In the genomic region with DNA sequence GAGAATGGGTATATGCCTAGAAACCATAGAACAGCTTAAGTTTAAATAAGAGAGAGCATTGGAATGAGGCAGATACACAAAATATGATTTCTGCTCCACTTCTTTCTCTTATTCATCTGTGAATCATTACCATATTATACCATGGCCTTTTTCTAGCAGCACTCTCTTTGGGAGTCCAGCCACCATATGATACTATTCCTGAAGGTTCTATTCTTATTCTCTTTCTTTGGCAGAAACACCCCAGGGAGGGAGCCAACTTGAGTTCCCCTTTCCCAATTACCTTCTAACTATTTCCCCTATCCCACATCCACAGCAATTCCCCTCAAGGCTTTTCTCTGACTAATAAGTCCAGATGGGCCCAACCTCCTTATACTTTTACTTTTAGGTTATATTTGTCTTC, we compare ENCODE assay signal across 19 cellular contexts. TPM values are rescaled to one million over a fixed set of nuclear protein-coding genes. Genes with fewer than 3 reads are reported as not detected.
DNase-seq lines count a peak whose midpoint lies in the region; ATAC-seq and TF ChIP-seq lines count a peak whose summit lies in the region.
"Had no signal": no experiment of that assay in that cellular context is flagged by ENCODE, and none has a peak within 500 bp of the region (broad histone marks: within the 10 kb centered on the region; RNA-seq: fewer than 3 reads in every experiment).

No MANE protein-coding gene starts in this region.

- no peak overlapping the region for H3K14ac ChIP-seq in IMR-90 (replicated peaks; ENCODE audit: low read depth, low read length)

- no peak overlapping the region for H2BK15ac ChIP-seq in IMR-90 (ENCODE audit: low read depth, low read length)

- peaks cover 7% of the 10 kb centered on the region for H3K9me3 Mint-ChIP-seq in activated naive CD4-positive, alpha-beta T cell treated with anti-CD3 and anti-CD28 coated beads for 36 hours

- no peak for TF ChIP-seq POLR2A in IMR-90 (IDR thresholded peaks at IDR 0.05; ENCODE audit: low read depth, low read length)

- no peak overlapping the region for H2BK120ac ChIP-seq in IMR-90 (ENCODE audit: low read depth, low read length)

- no peak for DNase-seq in left ventricle myocardium superior
- DNase-seq in cardiac septum (ENCODE audit: low spot score) = no peak
- DNase-seq in IMR-90 = peak; percentile 15
- peak; percentile 18 for DNase-seq in dedifferentiated amniotic fluid mesenchymal stem cell (ENCODE audit: extremely low spot score)
- DNase-seq in psoas muscle = no peak
- no peak for DNase-seq in D341Med (ENCODE audit: low spot score)
- no peak for DNase-seq in activated naive CD4-positive, alpha-beta T cell treated with anti-CD3 and anti-CD28 coated beads for 36 hours
- no peak for DNase-seq in AG08395 (ENCODE audit: low spot score)
- DNase-seq: AML-193, DMS 273 treated with DMSO at 0.1 percent for 48 hours, KBM-7, MV-4-11, NCI-H1417, NCI-H187, NCI-H2227 treated with DMSO at 0.1 percent for 48 hours, NCI-H510A treated with DMSO at 0.1 percent for 48 hours, PC-9 had no signal

- H3K56ac ChIP-seq in IMR-90 (ENCODE audit: extremely low read depth, insufficient read depth, low read length) = no peak overlapping the region

- H3K27ac ChIP-seq in IMR-90 (ENCODE audit: insufficient read depth, low read length) (no peak overlapping the region), psoas muscle (no peak overlapping the region)
- H3K27ac ChIP-seq: C4-2B, PC-9, SJSA1 had no signal

- no peak overlapping the region for H2BK20ac ChIP-seq in IMR-90 (ENCODE audit: low read depth, low read length)

- BruUV-seq in IMR-90 (replicated peaks; lab: Mats Ljungman, UMichigan) = no TSS peak

- 0 out of 2 replicates have a peak, but pooled peaks cover 7% of the 10 kb centered on the region for H4K20me1 ChIP-seq in IMR-90 (ENCODE audit: insufficient read depth, low read length)

- H3K27me3 ChIP-seq in IMR-90 (ENCODE audit: control insufficient read depth, insufficient read depth, low read length) (no peaks in the 10 kb centered on the region), psoas muscle (ENCODE audit: insufficient read depth in 3 of 3, low read length in 2 of 3) (no peaks in the 10 kb centered on the region)
- H3K27me3 ChIP-seq: SJSA1 had no signal

- POLR2A ChIA-PET in IMR-90 (lab: Charles Lee; ENCODE audit: unreplicated experiment) = no interaction called here

- H3K27ac Mint-ChIP-seq in activated naive CD4-positive, alpha-beta T cell treated with anti-CD3 and anti-CD28 coated beads for 36 hours = no peak overlapping the region

- TF ChIP-seq CTCF in IMR-90 (conservative IDR thresholded peaks at IDR 0.05; ENCODE audit: low read depth, low read length) = no peak
- no peak for TF ChIP-seq CTCF in psoas muscle (IDR thresholded peaks at IDR 0.05)

- 0 out of 2 replicates have a peak, but pooled peaks cover 4% of the 10 kb centered on the region for H3K9me1 ChIP-seq in IMR-90 (ENCODE audit: insufficient read depth, low read length)

- H3K4me3 Mint-ChIP-seq in activated naive CD4-positive, alpha-beta T cell treated with anti-CD3 and anti-CD28 coated beads for 36 hours = no peak overlapping the region

- H3K23ac ChIP-seq in IMR-90 (ENCODE audit: low read depth, low read length) = no peak overlapping the region

- H3K4me2 ChIP-seq in IMR-90 (ENCODE audit: low read depth, low read length) = no peak overlapping the region
- H3K4me2 ChIP-seq: PC-9 had no signal

- no peaks in the 10 kb centered on the region for H3K9me3 ChIP-seq in IMR-90 (ENCODE audit: control insufficient read depth, insufficient read depth, low read length)
- H3K9me3 ChIP-seq in psoas muscle = no peaks in the 10 kb centered on the region
- H3K9me3 ChIP-seq: SJSA1 had no signal

- ATAC-seq in left ventricle myocardium superior (peak; percentile 74), IMR-90 (ENCODE audit: low read depth) (peak; percentile 64; the same call in 1 of the 2 replicates), psoas muscle (peak; percentile 36 to 79 (median 52))

- peaks cover 7 to 13% of the 10 kb centered on the region in 2 experiments for H3K79me1 ChIP-seq in IMR-90 (ENCODE audit: low read depth in 1 of 2, low read length in 2 of 2)

- no peak overlapping the region for H4K91ac ChIP-seq in IMR-90 (ENCODE audit: insufficient read depth, low read depth, low read length)

- in situ Hi-C loops in IMR-90 (cut with MboI; ENCODE audit: low sequenced_read_pairs) = no loop called here

- H3K4me1 ChIP-seq in IMR-90 (ENCODE audit: control insufficient read depth, insufficient read depth, low read length) (no peaks in the 10 kb centered on the region), psoas muscle (peaks cover 19% of the 10 kb centered on the region)
- H3K4me1 ChIP-seq: SJSA1 had no signal

- H2BK5ac ChIP-seq in IMR-90 (ENCODE audit: low read depth, low read length, poor library complexity, severe bottlenecking) = no peak overlapping the region

- TF ChIP-seq RAD21 in IMR-90 (IDR thresholded peaks at IDR 0.05; ENCODE audit: low read length) = no peak

- CTCF ChIA-PET in IMR-90 (lab: Yijun Ruan, JAX) = no interaction called here
- CTCF ChIA-PET in activated naive CD4-positive, alpha-beta T cell treated with anti-CD3 and anti-CD28 coated beads for 36 hours (lab: Charles Lee) = no interaction called here

- no peak overlapping the region for H3K4me3 ChIP-seq in IMR-90 (ENCODE audit: insufficient read depth, low read depth, low read length)
- H3K4me3 ChIP-seq in psoas muscle = no peak overlapping the region
- H3K4me3 ChIP-seq: PC-9, SJSA1 had no signal

- peaks cover 22% of the 10 kb centered on the region for H3K4me1 Mint-ChIP-seq in activated naive CD4-positive, alpha-beta T cell treated with anti-CD3 and anti-CD28 coated beads for 36 hours (ENCODE audit: low read depth)

- H3K4ac ChIP-seq in IMR-90 (ENCODE audit: low read depth, low read length) = no peak overlapping the region

- H2AFZ ChIP-seq in IMR-90 (replicated peaks; ENCODE audit: low read length, poor library complexity) = no peak overlapping the region
- H2AFZ ChIP-seq: PC-9 had no signal

- no peak overlapping the region for H4K8ac ChIP-seq in IMR-90 (ENCODE audit: low read depth in 2 of 2, low read length in 2 of 2)

- no peaks in the 10 kb centered on the region for H3K27me3 Mint-ChIP-seq in activated naive CD4-positive, alpha-beta T cell treated with anti-CD3 and anti-CD28 coated beads for 36 hours (ENCODE audit: low read depth)

- H3K36me3 ChIP-seq in IMR-90 (ENCODE audit: control insufficient read depth, insufficient read depth, low read length) (no peaks in the 10 kb centered on the region), psoas muscle (ENCODE audit: insufficient read depth in 1 of 2, low read depth in 1 of 2) (no peaks in the 10 kb centered on the region)
- H3K36me3 ChIP-seq: SJSA1 had no signal

- intact Hi-C loops in left ventricle myocardium superior (cut with micrococcal nuclease) = no loop called here
- intact Hi-C loops in cardiac septum (cut with DNase I) = no loop called here
- intact Hi-C loops in IMR-90 (cut with micrococcal nuclease) = no loop called here
- intact Hi-C loops in psoas muscle (cut with DNase I) = no loop called here
- intact Hi-C loops in activated naive CD4-positive, alpha-beta T cell treated with anti-CD3 and anti-CD28 coated beads for 36 hours (cut with micrococcal nuclease) = no loop called here

- dilution Hi-C loops in IMR-90 (cut with HindIII; ENCODE audit: low sequenced_read_pairs, unreplicated experiment) = no loop called here

- peaks cover 7% of the 10 kb centered on the region for H3K36me3 Mint-ChIP-seq in activated naive CD4-positive, alpha-beta T cell treated with anti-CD3 and anti-CD28 coated beads for 36 hours (ENCODE audit: low read depth)

- no peak overlapping the region for H4K5ac ChIP-seq in IMR-90 (ENCODE audit: low read depth, low read length)

- no peak overlapping the region for H3K18ac ChIP-seq in IMR-90 (ENCODE audit: low read depth, low read length)

- H2AK5ac ChIP-seq in IMR-90 (ENCODE audit: low read depth, low read length) = no peak overlapping the region

- no peak overlapping the region for H2AK9ac ChIP-seq in IMR-90 (replicated peaks; ENCODE audit: low read depth, low read length, poor library complexity)

- H3K9ac ChIP-seq in IMR-90 (ENCODE audit: low read depth, low read length) = no peak overlapping the region

TF ChIP-seq in IMR-90, 13 proteins besides CTCF, POLR2A, EP300 and RAD21 (continues in another document):
- no peak for TF ChIP-seq NFE2L2 (IDR thresholded peaks at IDR 0.05; ENCODE audit: low read depth, low read length)
- no peak for TF ChIP-seq CHD1 (IDR thresholded peaks at IDR 0.05; ENCODE audit: low read depth, low read length)
- no peak for TF ChIP-seq FOS (IDR thresholded peaks at IDR 0.05; ENCODE audit: low read depth, low read length)
- TF ChIP-seq, protein P1, sequence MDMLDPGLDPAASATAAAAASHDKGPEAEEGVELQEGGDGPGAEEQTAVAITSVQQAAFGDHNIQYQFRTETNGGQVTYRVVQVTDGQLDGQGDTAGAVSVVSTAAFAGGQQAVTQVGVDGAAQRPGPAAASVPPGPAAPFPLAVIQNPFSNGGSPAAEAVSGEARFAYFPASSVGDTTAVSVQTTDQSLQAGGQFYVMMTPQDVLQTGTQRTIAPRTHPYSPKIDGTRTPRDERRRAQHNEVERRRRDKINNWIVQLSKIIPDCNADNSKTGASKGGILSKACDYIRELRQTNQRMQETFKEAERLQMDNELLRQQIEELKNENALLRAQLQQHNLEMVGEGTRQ (IDR thresholded peaks at IDR 0.05; ENCODE audit: low read depth, low read length) = no peak
- no peak for TF ChIP-seq CEBPB (IDR thresholded peaks at IDR 0.05; ENCODE audit: low read depth, low read length)
- no peak for TF ChIP-seq SMC3 (IDR thresholded peaks at IDR 0.05; ENCODE audit: low read depth, low read length)

RNA-seq across cellular contexts. Expression of a gene that starts 55.9 kb away (rescaled TPM):
- 36.1 TPM for total RNA-seq in left ventricle myocardium superior
- total RNA-seq in cardiac septum = 27.1 TPM
- 11.8 and 34.2 TPM in 2 replicates for total RNA-seq in IMR-90 (2012; rRNA removed)
- polyA plus RNA-seq in IMR-90 (2012; rRNA removed) = 24.7 and 27.2 TPM in 2 replicates
- polyA plus RNA-seq in IMR-90 (2012; cell fraction: cytosol; rRNA removed) = 5.5 and 5.7 TPM in 2 replicates
- polyA plus RNA-seq in IMR-90 (2012; cell fraction: nucleus; rRNA removed; ENCODE audit: low replicate concordance) = 1.1 and 8.6 TPM in 2 replicates
- total RNA-seq in psoas muscle = 10 to 100 TPM; 32.1 to 57.4 (median 41.3) TPM
- polyA plus RNA-seq in psoas muscle = 10 to 100 TPM; 71.1 to 87.2 (median 86.7) TPM
- 10 to 100 TPM; 35.6 to 38.5 TPM for total RNA-seq in activated naive CD4-positive, alpha-beta T cell treated with anti-CD3 and anti-CD28 coated beads for 36 hours

RNA-seq across cellular contexts. Expression of a gene that starts 56.0 kb away (rescaled TPM):
- total RNA-seq in left ventricle myocardium superior (5.2 TPM), cardiac septum (4.6 TPM), IMR-90 (2012; rRNA removed) (29.2 and 36.7 TPM in 2 replicates), psoas muscle (1 to 10 TPM; 2.9 to 5.1 (median 3.8) TPM)
- polyA plus RNA-seq in IMR-90 (2012; rRNA removed) (9.1 and 12.6 TPM in 2 replicates), psoas muscle (1 to 10 TPM; 4.7 to 7.6 (median 6.2) TPM)
- polyA plus RNA-seq in IMR-90 (2012; cell fraction: cytosol; rRNA removed) = 2.7 and 3.2 TPM in 2 replicates
- polyA plus RNA-seq in IMR-90 (2012; cell fraction: nucleus; rRNA removed; ENCODE audit: low replicate concordance) = 1.7 and 9.5 TPM in 2 replicates
- 1 to 10 TPM; 7.8 to 9.1 TPM for total RNA-seq in activated naive CD4-positive, alpha-beta T cell treated with anti-CD3 and anti-CD28 coated beads for 36 hours

Comparison
In these comparisons a context has a peak if more than half of its experiments do, and no peak if none do; other contexts are left out.
1. DNase-seq: peak in IMR-90 (single experiment) and dedifferentiated amniotic fluid mesenchymal stem cell (single experiment); none in left ventricle myocardium superior (single experiment), cardiac septum (single experiment), psoas muscle (0 of 2), D341Med (single experiment), activated naive CD4-positive, alpha-beta T cell treated with anti-CD3 and anti-CD28 coated beads for 36 hours (single experiment) and AG08395 (single experiment).
2. Peak in every context shown above with its lines, with median percentiles within 50 percentile points of each other: ATAC-seq.